Comparison of ENCODE assay signal across 1 cellular context in the genomic region with DNA sequence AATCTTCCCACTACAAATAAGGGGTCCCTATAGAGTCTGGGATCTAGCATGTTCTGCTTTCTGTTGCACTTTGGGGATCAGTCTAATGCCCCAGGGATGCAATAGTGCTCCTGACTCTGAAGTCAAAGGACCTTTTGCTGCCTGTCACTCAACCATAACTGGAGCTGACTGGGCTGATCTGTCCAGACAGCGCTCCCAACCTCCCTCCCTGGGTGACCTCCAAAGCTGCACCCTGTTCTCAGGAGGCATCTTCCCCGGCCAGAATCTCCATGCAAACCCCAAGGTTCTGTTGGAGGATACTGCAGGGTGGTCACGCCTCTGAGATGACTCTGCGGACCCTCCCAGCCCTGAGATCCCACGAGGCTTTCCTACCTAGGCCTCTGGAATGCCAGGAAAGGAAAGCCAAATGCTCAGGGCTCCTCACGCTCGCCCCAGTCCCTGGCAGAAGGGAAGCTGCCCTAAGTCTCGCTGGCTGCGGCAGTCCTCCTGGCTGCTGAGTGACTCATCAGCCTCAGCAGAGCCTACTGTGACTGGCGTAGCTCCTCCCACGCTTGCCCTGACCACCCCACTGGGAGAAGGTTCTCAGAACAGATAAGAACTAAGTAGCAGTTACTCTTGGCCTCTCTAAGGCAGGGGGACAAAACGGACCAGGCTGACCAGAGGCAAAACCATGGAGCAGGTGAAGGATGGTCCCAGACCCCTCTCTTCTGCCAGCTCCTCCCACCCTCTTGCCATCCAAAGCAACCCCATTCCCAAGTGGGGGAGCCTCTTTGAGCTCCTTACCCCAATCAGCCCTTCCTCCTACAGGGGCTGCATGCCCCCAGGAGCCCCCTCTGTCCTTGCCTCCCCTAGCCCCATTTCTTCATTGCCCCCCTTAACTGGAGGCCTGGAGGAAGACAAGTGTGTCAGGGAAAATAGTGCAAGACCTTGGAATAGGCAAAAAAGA.
TF ChIP-seq lines count a peak whose summit lies in the region.

No MANE protein-coding gene starts in this region.

TF ChIP-seq in SK-N-SH, 30 proteins besides CTCF, POLR2A, EP300 and RAD21 (continued from another document):
- TF ChIP-seq, protein P1, sequence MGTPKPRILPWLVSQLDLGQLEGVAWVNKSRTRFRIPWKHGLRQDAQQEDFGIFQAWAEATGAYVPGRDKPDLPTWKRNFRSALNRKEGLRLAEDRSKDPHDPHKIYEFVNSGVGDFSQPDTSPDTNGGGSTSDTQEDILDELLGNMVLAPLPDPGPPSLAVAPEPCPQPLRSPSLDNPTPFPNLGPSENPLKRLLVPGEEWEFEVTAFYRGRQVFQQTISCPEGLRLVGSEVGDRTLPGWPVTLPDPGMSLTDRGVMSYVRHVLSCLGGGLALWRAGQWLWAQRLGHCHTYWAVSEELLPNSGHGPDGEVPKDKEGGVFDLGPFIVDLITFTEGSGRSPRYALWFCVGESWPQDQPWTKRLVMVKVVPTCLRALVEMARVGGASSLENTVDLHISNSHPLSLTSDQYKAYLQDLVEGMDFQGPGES (IDR thresholded peaks at IDR 0.05; ENCODE audit: low read depth, low read length) = no peak
- TF ChIP-seq YY1 (IDR thresholded peaks at IDR 0.05; ENCODE audit: low read depth) = no peak
- TF ChIP-seq SMC3 (IDR thresholded peaks at IDR 0.05; ENCODE audit: low read depth, low read length) = no peak
